ENCODE assay signal across 1 cellular context in the genomic region with DNA sequence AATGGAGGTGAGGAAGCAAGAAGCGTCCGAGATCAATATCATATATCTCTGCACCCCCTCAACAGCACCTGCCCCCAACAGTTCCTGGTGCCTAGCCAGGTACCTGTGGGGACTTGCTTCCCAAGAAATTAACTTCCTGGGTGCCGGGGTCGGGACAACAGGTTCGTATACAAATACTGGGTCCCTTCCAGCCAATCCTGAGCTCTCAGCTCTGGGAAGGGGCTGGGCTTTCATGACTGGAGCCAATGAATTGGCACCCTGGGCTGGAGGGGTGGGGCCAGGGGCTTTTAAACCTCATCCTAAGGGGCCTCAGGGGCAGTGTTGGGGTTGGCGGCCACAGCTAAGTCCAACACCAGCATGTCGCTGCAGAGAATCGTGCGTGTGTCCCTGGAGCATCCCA.
TF ChIP-seq lines count a peak whose summit lies in the region.

A gene with protein sequence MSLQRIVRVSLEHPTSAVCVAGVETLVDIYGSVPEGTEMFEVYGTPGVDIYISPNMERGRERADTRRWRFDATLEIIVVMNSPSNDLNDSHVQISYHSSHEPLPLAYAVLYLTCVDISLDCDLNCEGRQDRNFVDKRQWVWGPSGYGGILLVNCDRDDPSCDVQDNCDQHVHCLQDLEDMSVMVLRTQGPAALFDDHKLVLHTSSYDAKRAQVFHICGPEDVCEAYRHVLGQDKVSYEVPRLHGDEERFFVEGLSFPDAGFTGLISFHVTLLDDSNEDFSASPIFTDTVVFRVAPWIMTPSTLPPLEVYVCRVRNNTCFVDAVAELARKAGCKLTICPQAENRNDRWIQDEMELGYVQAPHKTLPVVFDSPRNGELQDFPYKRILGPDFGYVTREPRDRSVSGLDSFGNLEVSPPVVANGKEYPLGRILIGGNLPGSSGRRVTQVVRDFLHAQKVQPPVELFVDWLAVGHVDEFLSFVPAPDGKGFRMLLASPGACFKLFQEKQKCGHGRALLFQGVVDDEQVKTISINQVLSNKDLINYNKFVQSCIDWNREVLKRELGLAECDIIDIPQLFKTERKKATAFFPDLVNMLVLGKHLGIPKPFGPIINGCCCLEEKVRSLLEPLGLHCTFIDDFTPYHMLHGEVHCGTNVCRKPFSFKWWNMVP (plus strand): TSS at position 318 of the 400 bp plus-strand sequence. CDS start 40 bp downstream, at position 358.

TF ChIP-seq in A549, 52 proteins besides CTCF, POLR2A, EP300 and RAD21:
- TF ChIP-seq EHMT2 (IDR thresholded peaks at IDR 0.05; ENCODE audit: low read depth): no peak
- no peak for TF ChIP-seq ESRRA (IDR thresholded peaks at IDR 0.05; ENCODE audit: borderline replicate concordance, low read length)
- TF ChIP-seq, protein P1, sequence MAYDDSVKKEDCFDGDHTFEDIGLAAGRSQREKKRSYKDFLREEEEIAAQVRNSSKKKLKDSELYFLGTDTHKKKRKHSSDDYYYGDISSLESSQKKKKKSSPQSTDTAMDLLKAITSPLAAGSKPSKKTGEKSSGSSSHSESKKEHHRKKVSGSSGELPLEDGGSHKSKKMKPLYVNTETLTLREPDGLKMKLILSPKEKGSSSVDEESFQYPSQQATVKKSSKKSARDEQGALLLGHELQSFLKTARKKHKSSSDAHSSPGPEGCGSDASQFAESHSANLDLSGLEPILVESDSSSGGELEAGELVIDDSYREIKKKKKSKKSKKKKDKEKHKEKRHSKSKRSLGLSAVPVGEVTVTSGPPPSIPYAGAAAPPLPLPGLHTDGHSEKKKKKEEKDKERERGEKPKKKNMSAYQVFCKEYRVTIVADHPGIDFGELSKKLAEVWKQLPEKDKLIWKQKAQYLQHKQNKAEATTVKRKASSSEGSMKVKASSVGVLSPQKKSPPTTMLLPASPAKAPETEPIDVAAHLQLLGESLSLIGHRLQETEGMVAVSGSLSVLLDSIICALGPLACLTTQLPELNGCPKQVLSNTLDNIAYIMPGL (CRISPR knock-in tag; IDR thresholded peaks at IDR 0.05; ENCODE audit: borderline replicate concordance): no peak
- no peak for TF ChIP-seq KDM1A (IDR thresholded peaks at IDR 0.05; ENCODE audit: low read depth)
- TF ChIP-seq HOXB5 (CRISPR knock-in tag; IDR thresholded peaks at IDR 0.05): no peak
- TF ChIP-seq TP53 (CRISPR knock-in tag; IDR thresholded peaks at IDR 0.05): no peak
- no peak for TF ChIP-seq JUN (IDR thresholded peaks at IDR 0.05)
- TF ChIP-seq, protein P2, sequence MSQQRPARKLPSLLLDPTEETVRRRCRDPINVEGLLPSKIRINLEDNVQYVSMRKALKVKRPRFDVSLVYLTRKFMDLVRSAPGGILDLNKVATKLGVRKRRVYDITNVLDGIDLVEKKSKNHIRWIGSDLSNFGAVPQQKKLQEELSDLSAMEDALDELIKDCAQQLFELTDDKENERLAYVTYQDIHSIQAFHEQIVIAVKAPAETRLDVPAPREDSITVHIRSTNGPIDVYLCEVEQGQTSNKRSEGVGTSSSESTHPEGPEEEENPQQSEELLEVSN (IDR thresholded peaks at IDR 0.05; ENCODE audit: borderline replicate concordance, low read depth): no peak
